In the genomic region with DNA sequence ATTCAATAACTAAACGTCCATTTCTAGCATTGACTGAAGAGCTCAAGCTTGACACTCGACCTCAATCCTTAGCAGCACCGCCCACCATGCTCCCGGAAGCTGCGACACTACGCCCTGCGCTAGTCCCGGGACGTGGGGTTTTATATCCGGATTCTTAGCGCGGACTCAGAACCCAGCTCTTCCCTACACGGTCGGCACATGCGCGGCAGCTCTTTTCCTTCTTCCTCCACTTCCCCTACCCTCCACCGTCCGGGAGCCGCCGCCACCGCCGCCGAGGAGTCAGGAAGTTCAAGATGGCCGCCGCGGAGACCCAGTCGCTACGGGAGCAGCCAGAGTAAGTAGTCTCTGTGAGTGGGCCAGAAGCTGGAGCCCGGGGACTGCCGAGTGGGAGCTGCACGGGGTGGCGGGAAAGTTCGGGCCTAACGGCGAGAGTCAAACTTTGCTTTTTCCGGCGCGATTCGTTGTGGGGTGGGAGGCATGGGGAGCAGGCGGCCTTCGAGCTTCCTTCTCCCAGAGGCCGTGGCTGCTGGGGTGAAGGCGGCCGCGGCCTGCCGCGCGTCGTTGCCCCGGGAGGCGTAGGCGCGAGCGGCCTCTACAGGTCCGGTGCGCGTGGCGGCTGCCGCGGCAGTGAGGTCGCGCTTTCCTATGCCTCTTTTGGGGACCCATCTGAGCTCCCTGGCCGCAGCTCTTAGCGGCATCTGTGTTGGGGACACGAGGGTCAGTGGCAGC, we compare ENCODE assay signal across 8 cellular contexts. TPM values are rescaled to one million over a fixed set of nuclear protein-coding genes. Genes with fewer than 3 reads are reported as not detected.
DNase-seq lines count a peak whose midpoint lies in the region; ATAC-seq and TF ChIP-seq lines count a peak whose summit lies in the region.

No MANE protein-coding gene starts in this region.

- peak overlapping the region; percentile 94 to 99 (median 98) for H3K4me3 Mint-ChIP-seq in IgD-negative memory B cell

- no peaks in the 10 kb centered on the region for H3K27me3 Mint-ChIP-seq in IgD-negative memory B cell

- H3K27ac Mint-ChIP-seq in IgD-negative memory B cell, result peak overlapping the region; percentile 98 to 100 (median 98)

- no peaks in the 10 kb centered on the region for H3K36me3 ChIP-seq in mucosa of descending colon (ENCODE audit: low read depth)

- TF ChIP-seq CTCF in epithelial cell of proximal tubule (conservative IDR thresholded peaks at IDR 0.05; ENCODE audit: low read depth, low read length), result peak; percentile 39
- no peak for TF ChIP-seq CTCF in mucosa of descending colon (IDR thresholded peaks at IDR 0.05)

- H3K4me3 ChIP-seq in epithelial cell of proximal tubule (ENCODE audit: low read depth, low read length) (peak overlapping the region; percentile 85), mucosa of descending colon (peak overlapping the region; percentile 81)

- ATAC-seq in GM21529 (IDR thresholded peaks at IDR 0.05; ENCODE audit: unreplicated experiment), result peak; percentile 53
- peak; percentile 85 for ATAC-seq in mucosa of descending colon

- peak; percentile 89 for DNase-seq in DMS153 (lab: John Stamatoyannopoulos, UW)
- DNase-seq in OCI-M2 (lab: John Stamatoyannopoulos, UW; ENCODE audit: unreplicated experiment), result peak; percentile 84
- peak; percentile 81 for DNase-seq in activated T-cell treated with anti-CD3 and anti-CD28 coated beads, Interleukin-2, amount 50 U/mL, for 1 hour
- peak; percentile 80 for DNase-seq in epithelial cell of proximal tubule (ENCODE audit: low read depth)
- DNase-seq in mucosa of descending colon, result peak; percentile 95 to 97 (median 96)
- DNase-seq in stimulated activated CD8-positive, alpha-beta memory T cell treated with anti-CD3 and anti-CD28 coated beads, Interleukin-4, amount 100 ng/mL, for 1 hour (ENCODE audit: low read depth in 2 of 2, low spot score in 1 of 2), result peak; percentile 54 to 71

- H3K9me3 Mint-ChIP-seq in IgD-negative memory B cell, result peaks cover 0 to 2% (median 0%) of the 10 kb centered on the region in 3 donors

- intact Hi-C loops in mucosa of descending colon (cut with DNase I, micrococcal nuclease), result no loop called here

- H3K4me1 Mint-ChIP-seq in IgD-negative memory B cell, result peaks cover 45 to 60% (median 55%) of the 10 kb centered on the region in 3 donors

- peaks cover 52% of the 10 kb centered on the region for H3K4me1 ChIP-seq in mucosa of descending colon (ENCODE audit: low read depth)

- H3K36me3 Mint-ChIP-seq in IgD-negative memory B cell, result peaks cover 4% of the 10 kb centered on the region

- H3K9me3 ChIP-seq in mucosa of descending colon, result no peaks in the 10 kb centered on the region

RNA-seq across cellular contexts. Expression of a gene that starts 57.6 kb away (rescaled TPM):
- polyA plus RNA-seq in IgD-negative memory B cell, result not detected
- total RNA-seq in epithelial cell of proximal tubule (not detected in 2 replicates), mucosa of descending colon (not detected)

Comparison
In these comparisons a context has a peak if more than half of its experiments do, and no peak if none do; other contexts are left out.
1. Peak in every context shown above with its lines: DNase-seq, ATAC-seq and H3K4me3 ChIP-seq.